7 cellular contexts compared by ENCODE assay signal in genomic region chr12:111998015-111998414, GRCh38.
"Had no signal": no experiment of that assay in that cellular context is flagged by ENCODE, and none has a peak within 500 bp of the region (broad histone marks: within the 10 kb centered on the region; RNA-seq: fewer than 3 reads in every experiment).

No MANE protein-coding gene starts in this region.

- H3K27me3 ChIP-seq: dorsolateral prefrontal cortex, esophagus squamous epithelium, foreskin keratinocyte had no signal

- H3K27ac ChIP-seq: dorsolateral prefrontal cortex, esophagus squamous epithelium, foreskin keratinocyte had no signal

- H3K9me3 Mint-ChIP-seq: neural crest cell; stimulated activated naive CD8-positive, alpha-beta T cell treated with anti-CD3 and anti-CD28 coated beads, Interleukin-15, amount 100 ng/mL, for 72 hours had no signal

- H3K27me3 Mint-ChIP-seq: stimulated activated naive CD8-positive, alpha-beta T cell treated with anti-CD3 and anti-CD28 coated beads, Interleukin-15, amount 100 ng/mL, for 72 hours had no signal

- H3K4me1 Mint-ChIP-seq: neural crest cell had no signal

- H3K4me3 ChIP-seq: dorsolateral prefrontal cortex, esophagus squamous epithelium had no signal

- H3K9me3 ChIP-seq: esophagus squamous epithelium had no signal

- DNase-seq: activated naive CD4-positive, alpha-beta T cell treated with anti-CD3 and anti-CD28 coated beads, Interleukin-2, amount 50 U/mL, for 16 hours; dorsolateral prefrontal cortex; esophagus squamous epithelium; foreskin keratinocyte; stimulated activated CD4-positive, alpha-beta T cell treated with anti-CD3 and anti-CD28 coated beads, Interleukin-4, amount 100 ng/mL, for 1 hour; stimulated activated naive CD8-positive, alpha-beta T cell treated with anti-CD3 and anti-CD28 coated beads, Interleukin-15, amount 100 ng/mL, for 72 hours had no signal

- H3K4me3 Mint-ChIP-seq: neural crest cell; stimulated activated naive CD8-positive, alpha-beta T cell treated with anti-CD3 and anti-CD28 coated beads, Interleukin-15, amount 100 ng/mL, for 72 hours had no signal

- ATAC-seq: foreskin keratinocyte; stimulated activated naive CD8-positive, alpha-beta T cell treated with anti-CD3 and anti-CD28 coated beads, Interleukin-15, amount 100 ng/mL, for 72 hours had no signal
